ENCODE assay signal across 14 cellular contexts in genomic region chr3:192155194-192155593, GRCh38.
DNase-seq lines count a peak whose midpoint lies in the region; ATAC-seq and TF ChIP-seq lines count a peak whose summit lies in the region.
"Had no signal": no experiment of that assay in that cellular context is flagged by ENCODE, and none has a peak within 500 bp of the region (broad histone marks: within the 10 kb centered on the region; RNA-seq: fewer than 3 reads in every experiment).

No MANE protein-coding gene starts in this region.

- H3K27me3 ChIP-seq in HAP-1 (ENCODE audit: low read depth) (no peaks in the 10 kb centered on the region), PC-3 (ENCODE audit: low read length) (peaks cover 22% of the 10 kb centered on the region; the same call in 1 of the 2 replicates)

- H3K27me3 Mint-ChIP-seq in osteocyte (ENCODE audit: unreplicated experiment): peaks cover 21% of the 10 kb centered on the region
- peaks cover 2% of the 10 kb centered on the region for H3K27me3 Mint-ChIP-seq in activated CD4-positive, alpha-beta T cell treated with anti-CD3 and anti-CD28 coated beads, Interleukin-2, amount 10 ng/mL, durations not matched to agents 24 days and 14 days
- H3K27me3 Mint-ChIP-seq: CD4-positive, CD25-positive, alpha-beta regulatory T cell had no signal

- no peak overlapping the region for H3K27ac Mint-ChIP-seq in osteocyte (ENCODE audit: unreplicated experiment)
- H3K27ac Mint-ChIP-seq in activated CD4-positive, alpha-beta T cell treated with anti-CD3 and anti-CD28 coated beads, Interleukin-2, amount 10 ng/mL, durations not matched to agents 24 days and 14 days: no peak overlapping the region
- H3K27ac Mint-ChIP-seq: activated naive CD4-positive, alpha-beta T cell treated with anti-CD3 and anti-CD28 coated beads, Interleukin-2, amount 50 U/mL, for 24 hours; CD4-positive, CD25-positive, alpha-beta regulatory T cell had no signal

- no peaks in the 10 kb centered on the region for H3K79me2 ChIP-seq in PC-3 (ENCODE audit: low read length)

- DNase-seq in HAP-1 (ENCODE audit: low spot score in 2 of 2): no peak
- no peak for DNase-seq in PC-3
- no peak for DNase-seq in epithelial cell of esophagus (ENCODE audit: low read depth)
- no peak for DNase-seq in osteocyte (ENCODE audit: extremely low spot score, unreplicated experiment)
- DNase-seq in NCI-H2107 (lab: John Stamatoyannopoulos, UW): no peak
- no peak for DNase-seq in activated CD4-positive, alpha-beta T cell treated with anti-CD3 and anti-CD28 coated beads, Interleukin-2, amount 10 ng/mL, durations not matched to agents 24 days and 14 days
- DNase-seq: CD4-positive, CD25-positive, alpha-beta regulatory T cell; NCI-H1436; NCI-H526 treated with DMSO at 0.1 percent for 48 hours; SHP77; stimulated activated naive CD8-positive, alpha-beta T cell treated with anti-CD3 and anti-CD28 coated beads, Interleukin-15, Interleukin-2, amounts not matched to agents 100 U/mL and 50 U/mL, for 24 hours had no signal

- no peak for ATAC-seq in PC-3
- ATAC-seq in HG03469 (IDR thresholded peaks at IDR 0.05; ENCODE audit: unreplicated experiment): no peak
- ATAC-seq: sciatic nerve; stimulated activated naive CD8-positive, alpha-beta T cell treated with anti-CD3 and anti-CD28 coated beads, Interleukin-15, Interleukin-2, amounts not matched to agents 100 U/mL and 50 U/mL, for 24 hours had no signal

- POLR2A ChIA-PET in PC-3 (lab: Charles Lee; ENCODE audit: unreplicated experiment): no interaction called here

- no peaks in the 10 kb centered on the region for H3K4me1 ChIP-seq in HAP-1
- no peaks in the 10 kb centered on the region for H3K4me1 ChIP-seq in PC-3 (ENCODE audit: insufficient read depth, low read length)

- H3K4me3 ChIP-seq in HAP-1 (peak overlapping the region; percentile 31), PC-3 (ENCODE audit: low read length) (peak overlapping the region; percentile 35; the same call in 1 of the 2 replicates), epithelial cell of esophagus (ENCODE audit: low read length) (peak overlapping the region; percentile 30)

- intact Hi-C loops in PC-3 (cut with micrococcal nuclease): no loop called here
- intact Hi-C loops in activated CD4-positive, alpha-beta T cell treated with anti-CD3 and anti-CD28 coated beads, Interleukin-2, amount 10 ng/mL, durations not matched to agents 24 days and 14 days (cut with micrococcal nuclease): no loop called here

- H3K4me1 Mint-ChIP-seq in osteocyte (ENCODE audit: unreplicated experiment): no peaks in the 10 kb centered on the region
- no peaks in the 10 kb centered on the region for H3K4me1 Mint-ChIP-seq in activated CD4-positive, alpha-beta T cell treated with anti-CD3 and anti-CD28 coated beads, Interleukin-2, amount 10 ng/mL, durations not matched to agents 24 days and 14 days
- H3K4me1 Mint-ChIP-seq: activated naive CD4-positive, alpha-beta T cell treated with anti-CD3 and anti-CD28 coated beads, Interleukin-2, amount 50 U/mL, for 24 hours; CD4-positive, CD25-positive, alpha-beta regulatory T cell had no signal

- H3K9me3 Mint-ChIP-seq in osteocyte (ENCODE audit: unreplicated experiment): no peaks in the 10 kb centered on the region
- H3K9me3 Mint-ChIP-seq in activated CD4-positive, alpha-beta T cell treated with anti-CD3 and anti-CD28 coated beads, Interleukin-2, amount 10 ng/mL, durations not matched to agents 24 days and 14 days: no peaks in the 10 kb centered on the region

- H3K4me2 ChIP-seq in PC-3 (ENCODE audit: low read length): 0 out of 2 replicates have a peak overlapping the region, but pooled peaks have one; percentile 18

- no peaks in the 10 kb centered on the region for H3K9me2 ChIP-seq in PC-3 (replicated peaks; ENCODE audit: low read length)

- in situ Hi-C loops in HAP-1 (cut with MboI; ENCODE audit: low sequenced_read_pairs): no loop called here

- peak overlapping the region; percentile 50 for H3K4me3 Mint-ChIP-seq in osteocyte (ENCODE audit: unreplicated experiment)
- no peak overlapping the region for H3K4me3 Mint-ChIP-seq in activated CD4-positive, alpha-beta T cell treated with anti-CD3 and anti-CD28 coated beads, Interleukin-2, amount 10 ng/mL, durations not matched to agents 24 days and 14 days
- H3K4me3 Mint-ChIP-seq: activated naive CD4-positive, alpha-beta T cell treated with anti-CD3 and anti-CD28 coated beads, Interleukin-2, amount 50 U/mL, for 24 hours; CD4-positive, CD25-positive, alpha-beta regulatory T cell had no signal

- CTCF ChIA-PET in PC-3 (lab: Charles Lee): no interaction called here

- H3K36me3 ChIP-seq in HAP-1 (replicated peaks): no peaks in the 10 kb centered on the region
- H3K36me3 ChIP-seq in PC-3 (ENCODE audit: low read depth, low read length): no peaks in the 10 kb centered on the region

- no TSS peak for BruUV-seq in PC-3 (replicated peaks; lab: Mats Ljungman, UMichigan)

- H4K20me1 ChIP-seq in PC-3 (ENCODE audit: low read length): no peaks in the 10 kb centered on the region

- no peak overlapping the region for H3K9ac ChIP-seq in PC-3 (ENCODE audit: low read length)

- TF ChIP-seq CTCF in PC-3 (conservative IDR thresholded peaks at IDR 0.05; ENCODE audit: low read depth, low read length) (no peak), epithelial cell of esophagus (IDR thresholded peaks at IDR 0.05; ENCODE audit: insufficient read depth, low read depth, low read length, missing control alignments) (no peak), osteocyte (IDR thresholded peaks at IDR 0.05) (no peak)

- H3K9me3 ChIP-seq in HAP-1 (no peaks in the 10 kb centered on the region), PC-3 (ENCODE audit: low read length) (no peaks in the 10 kb centered on the region)

- H3F3A ChIP-seq in PC-3 (ENCODE audit: low read length, unreplicated experiment): no peaks in the 10 kb centered on the region

- no peak overlapping the region for H3K27ac ChIP-seq in PC-3 (ENCODE audit: low read length)

- H3K36me3 Mint-ChIP-seq in osteocyte (ENCODE audit: unreplicated experiment): no peaks in the 10 kb centered on the region
- no peaks in the 10 kb centered on the region for H3K36me3 Mint-ChIP-seq in activated CD4-positive, alpha-beta T cell treated with anti-CD3 and anti-CD28 coated beads, Interleukin-2, amount 10 ng/mL, durations not matched to agents 24 days and 14 days (ENCODE audit: low read depth)
- H3K36me3 Mint-ChIP-seq: activated naive CD4-positive, alpha-beta T cell treated with anti-CD3 and anti-CD28 coated beads, Interleukin-2, amount 50 U/mL, for 24 hours; CD4-positive, CD25-positive, alpha-beta regulatory T cell had no signal

- H2AFZ ChIP-seq in PC-3 (ENCODE audit: low read length): no peak overlapping the region
